Comparison of ENCODE assay signal across 18 cellular contexts in the genomic region with DNA sequence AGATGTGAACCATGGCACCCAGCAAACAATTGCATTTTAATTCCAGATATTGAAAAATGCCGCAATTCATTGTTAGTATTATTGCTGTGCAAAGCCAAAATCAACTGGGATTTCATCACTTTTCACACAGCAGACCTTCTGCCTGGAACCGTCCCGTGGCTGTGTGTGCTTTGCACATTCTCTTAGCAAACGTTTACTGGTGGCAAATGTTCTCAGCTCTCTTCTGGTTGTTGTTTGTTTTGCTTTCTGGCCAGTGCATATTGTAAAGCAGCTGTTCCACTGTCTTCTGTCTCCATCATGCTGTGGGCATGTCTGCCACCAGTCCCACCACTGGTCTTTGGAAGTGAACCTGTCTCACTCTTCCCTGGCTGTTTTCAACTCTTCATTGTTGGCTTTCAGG. TPM values are rescaled to one million over a fixed set of nuclear protein-coding genes. Genes with fewer than 3 reads are reported as not detected.
DNase-seq lines count a peak whose midpoint lies in the region; ATAC-seq and TF ChIP-seq lines count a peak whose summit lies in the region.
"Had no signal": no experiment of that assay in that cellular context is flagged by ENCODE, and none has a peak within 500 bp of the region (broad histone marks: within the 10 kb centered on the region; RNA-seq: fewer than 3 reads in every experiment).

No MANE protein-coding gene starts in this region.

- H3K36me3 Mint-ChIP-seq in activated naive CD8-positive, alpha-beta T cell = no peaks in the 10 kb centered on the region
- H3K36me3 Mint-ChIP-seq in activated naive CD8-positive, alpha-beta T cell treated with anti-CD3 and anti-CD28 coated beads for 36 hours = peaks cover 7% of the 10 kb centered on the region
- H3K36me3 Mint-ChIP-seq in memory B cell = peaks cover 1% of the 10 kb centered on the region
- peaks cover 15% of the 10 kb centered on the region for H3K36me3 Mint-ChIP-seq in activated CD8-positive, alpha-beta T cell treated with anti-CD3 and anti-CD28 coated beads, Interleukin-2, amount 10 ng/mL, durations not matched to agents 7 days and 5 days (ENCODE audit: low read depth)
- H3K36me3 Mint-ChIP-seq: CD8-positive, alpha-beta memory T cell had no signal

- peaks cover 6% of the 10 kb centered on the region for H3K9me3 Mint-ChIP-seq in activated naive CD8-positive, alpha-beta T cell (ENCODE audit: low read depth)
- peaks cover 20% of the 10 kb centered on the region for H3K9me3 Mint-ChIP-seq in activated naive CD8-positive, alpha-beta T cell treated with anti-CD3 and anti-CD28 coated beads for 36 hours
- H3K9me3 Mint-ChIP-seq in memory B cell = peaks cover 13% of the 10 kb centered on the region
- H3K9me3 Mint-ChIP-seq in activated CD8-positive, alpha-beta T cell treated with anti-CD3 and anti-CD28 coated beads, Interleukin-2, amount 10 ng/mL, durations not matched to agents 7 days and 5 days (ENCODE audit: insufficient read depth) = peaks cover 12% of the 10 kb centered on the region

- CTCF ChIA-PET in activated CD8-positive, alpha-beta T cell treated with anti-CD3 and anti-CD28 coated beads, Interleukin-2, amount 10 ng/mL, durations not matched to agents 7 days and 5 days (lab: Charles Lee) = no interaction called here

- H3K27me3 Mint-ChIP-seq in activated naive CD8-positive, alpha-beta T cell = no peaks in the 10 kb centered on the region
- no peaks in the 10 kb centered on the region for H3K27me3 Mint-ChIP-seq in activated naive CD8-positive, alpha-beta T cell treated with anti-CD3 and anti-CD28 coated beads for 36 hours
- no peaks in the 10 kb centered on the region for H3K27me3 Mint-ChIP-seq in memory B cell
- H3K27me3 Mint-ChIP-seq in activated CD8-positive, alpha-beta T cell treated with anti-CD3 and anti-CD28 coated beads, Interleukin-2, amount 10 ng/mL, durations not matched to agents 7 days and 5 days (ENCODE audit: low read depth) = no peaks in the 10 kb centered on the region
- H3K27me3 Mint-ChIP-seq: activated CD8-positive, alpha-beta T cell treated with anti-CD3 and anti-CD28 coated beads for 36 hours had no signal

- no peaks in the 10 kb centered on the region for H3K27me3 ChIP-seq in dorsolateral prefrontal cortex
- H3K27me3 ChIP-seq: MG63 had no signal

- intact Hi-C loops in dorsolateral prefrontal cortex (cut with DNase I) (no loop called here), left ventricle myocardium superior (cut with micrococcal nuclease) (no loop called here)

- POLR2A ChIA-PET in activated CD8-positive, alpha-beta T cell treated with anti-CD3 and anti-CD28 coated beads, Interleukin-2, amount 10 ng/mL, durations not matched to agents 7 days and 5 days (lab: Charles Lee) = no interaction called here

- no peak overlapping the region for H3K4me3 ChIP-seq in dorsolateral prefrontal cortex
- H3K4me3 ChIP-seq: A549, gastroesophageal sphincter, lower lobe of right lung, MG63 had no signal

- DNase-seq in activated naive CD8-positive, alpha-beta T cell treated with anti-CD3 and anti-CD28 coated beads for 36 hours = no peak
- DNase-seq in dorsolateral prefrontal cortex = no peak
- no peak for DNase-seq in memory B cell (ENCODE audit: low spot score in 2 of 2)
- no peak for DNase-seq in activated CD8-positive, alpha-beta T cell treated with anti-CD3 and anti-CD28 coated beads, Interleukin-2, amount 10 ng/mL, durations not matched to agents 7 days and 5 days
- no peak for DNase-seq in left ventricle myocardium superior
- DNase-seq: activated CD8-positive, alpha-beta T cell treated with anti-CD3 and anti-CD28 coated beads for 36 hours; CD8-positive, alpha-beta memory T cell; central memory CD4-positive, alpha-beta T cell; effector CD8-positive, alpha-beta T cell; lower lobe of right lung; MG63; NCI-H146; NCI-H2227 treated with DMSO at 0.1 percent for 48 hours had no signal

- peak overlapping the region; percentile 41 for H3K27ac Mint-ChIP-seq in activated naive CD8-positive, alpha-beta T cell
- H3K27ac Mint-ChIP-seq in activated naive CD8-positive, alpha-beta T cell treated with anti-CD3 and anti-CD28 coated beads for 36 hours = no peak overlapping the region
- peak overlapping the region; percentile 62 for H3K27ac Mint-ChIP-seq in memory B cell
- no peak overlapping the region for H3K27ac Mint-ChIP-seq in activated CD8-positive, alpha-beta T cell treated with anti-CD3 and anti-CD28 coated beads, Interleukin-2, amount 10 ng/mL, durations not matched to agents 7 days and 5 days

- no peak for TF ChIP-seq CTCF in dorsolateral prefrontal cortex (IDR thresholded peaks at IDR 0.05 in 54 of 56, conservative IDR thresholded peaks at IDR 0.05 in 2 of 56; ENCODE audit: low read depth in 1 of 56, partially characterized antibody in 56 of 56)

- H3K4me3 Mint-ChIP-seq in activated naive CD8-positive, alpha-beta T cell = no peak overlapping the region
- H3K4me3 Mint-ChIP-seq in activated naive CD8-positive, alpha-beta T cell treated with anti-CD3 and anti-CD28 coated beads for 36 hours = no peak overlapping the region
- H3K4me3 Mint-ChIP-seq in memory B cell = no peak overlapping the region
- no peak overlapping the region for H3K4me3 Mint-ChIP-seq in activated CD8-positive, alpha-beta T cell treated with anti-CD3 and anti-CD28 coated beads, Interleukin-2, amount 10 ng/mL, durations not matched to agents 7 days and 5 days
- H3K4me3 Mint-ChIP-seq: activated CD8-positive, alpha-beta T cell treated with anti-CD3 and anti-CD28 coated beads for 36 hours; CD8-positive, alpha-beta memory T cell had no signal

- H3K4me1 Mint-ChIP-seq in activated naive CD8-positive, alpha-beta T cell (ENCODE audit: low read depth) = no peaks in the 10 kb centered on the region
- peaks cover 1% of the 10 kb centered on the region for H3K4me1 Mint-ChIP-seq in activated naive CD8-positive, alpha-beta T cell treated with anti-CD3 and anti-CD28 coated beads for 36 hours
- peaks cover 10% of the 10 kb centered on the region for H3K4me1 Mint-ChIP-seq in memory B cell
- peaks cover 12% of the 10 kb centered on the region for H3K4me1 Mint-ChIP-seq in activated CD8-positive, alpha-beta T cell treated with anti-CD3 and anti-CD28 coated beads, Interleukin-2, amount 10 ng/mL, durations not matched to agents 7 days and 5 days (ENCODE audit: low read depth)

- H3K27ac ChIP-seq in dorsolateral prefrontal cortex = peak overlapping the region in 39 of 59 donors; percentile 9 to 99 (median 46)
- H3K27ac ChIP-seq: A549, gastroesophageal sphincter, lower lobe of right lung had no signal

- ATAC-seq in memory B cell (ENCODE audit: low read depth) (no peak), esophagus mucosa (no peak), GM21447 (IDR thresholded peaks at IDR 0.05; ENCODE audit: unreplicated experiment) (no peak), left ventricle myocardium superior (no peak)
- no peak for ATAC-seq in activated CD8-positive, alpha-beta T cell treated with anti-CD3 and anti-CD28 coated beads, Interleukin-2, amount 10 ng/mL, durations not matched to agents 7 days and 5 days
- ATAC-seq: A549; activated CD8-positive, alpha-beta T cell treated with anti-CD3 and anti-CD28 coated beads for 36 hours; gastroesophageal sphincter; lower lobe of right lung had no signal

RNA-seq across cellular contexts. Expression of a gene that starts 19.8 kb away (rescaled TPM):
- total RNA-seq in activated naive CD8-positive, alpha-beta T cell treated with anti-CD3 and anti-CD28 coated beads for 36 hours = not detected
- total RNA-seq in dorsolateral prefrontal cortex (under 1 TPM in 4 of 120 experiments, not detected in 116; 0.50 to 0.91 (median 0.70) TPM), esophagus mucosa (1.0 TPM), left ventricle myocardium superior (not detected)
- under 1 TPM; 0.63 to 0.90 TPM for total RNA-seq in activated CD8-positive, alpha-beta T cell treated with anti-CD3 and anti-CD28 coated beads, Interleukin-2, amount 10 ng/mL, durations not matched to agents 7 days and 5 days
- total RNA-seq: activated CD8-positive, alpha-beta T cell treated with anti-CD3 and anti-CD28 coated beads for 36 hours; CD8-positive, alpha-beta memory T cell had no signal

RNA-seq across cellular contexts. Expression of a gene that starts 38.0 kb away (rescaled TPM):
- total RNA-seq in activated naive CD8-positive, alpha-beta T cell treated with anti-CD3 and anti-CD28 coated beads for 36 hours = 10 to 100 TPM; 18.9 to 19.0 TPM
- total RNA-seq in dorsolateral prefrontal cortex = 10 to 100 TPM; 14.3 to 35.0 (median 23.4) TPM
- 10 to 100 TPM; 24.5 to 26.8 TPM for total RNA-seq in activated CD8-positive, alpha-beta T cell treated with anti-CD3 and anti-CD28 coated beads, Interleukin-2, amount 10 ng/mL, durations not matched to agents 7 days and 5 days
- total RNA-seq in esophagus mucosa = 9.4 TPM
- 4.0 TPM for total RNA-seq in left ventricle myocardium superior

RNA-seq across cellular contexts. Expression of a gene that starts 52.5 kb away (rescaled TPM):
- 10 to 100 TPM; 52.5 to 53.3 TPM for total RNA-seq in activated naive CD8-positive, alpha-beta T cell treated with anti-CD3 and anti-CD28 coated beads for 36 hours
- 1 to 10 TPM in 85 of 120 experiments, under 1 TPM in 29, not detected in 6; 0.40 to 4.9 (median 1.4) TPM for total RNA-seq in dorsolateral prefrontal cortex
- total RNA-seq in activated CD8-positive, alpha-beta T cell treated with anti-CD3 and anti-CD28 coated beads, Interleukin-2, amount 10 ng/mL, durations not matched to agents 7 days and 5 days = 10 to 100 TPM; 17.5 to 18.8 TPM
- total RNA-seq in esophagus mucosa = 16.3 TPM
- total RNA-seq in left ventricle myocardium superior = 0.32 TPM

Comparison
In these comparisons a context has a peak if more than half of its experiments do, and no peak if none do; other contexts are left out.
1. H3K27ac Mint-ChIP-seq: peak in activated naive CD8-positive, alpha-beta T cell (single experiment) and memory B cell (single experiment); none in activated naive CD8-positive, alpha-beta T cell treated with anti-CD3 and anti-CD28 coated beads for 36 hours (single experiment) and activated CD8-positive, alpha-beta T cell treated with anti-CD3 and anti-CD28 coated beads, Interleukin-2, amount 10 ng/mL, durations not matched to agents 7 days and 5 days (single experiment).